In genomic region chr10:45471531-45472310, GRCh38 we compare ENCODE assay signal across 16 cellular contexts.
DNase-seq lines count a peak whose midpoint lies in the region; ATAC-seq, FAIRE-seq and TF ChIP-seq lines count a peak whose summit lies in the region.
"Had no signal": no experiment of that assay in that cellular context is flagged by ENCODE, and none has a peak within 500 bp of the region (broad histone marks: within the 10 kb centered on the region; RNA-seq: fewer than 3 reads in every experiment).

No MANE protein-coding gene starts in this region.

- peaks cover 7% of the 10 kb centered on the region; the same call in 1 of the 2 replicates for H3K79me1 ChIP-seq in H1 (ENCODE audit: low read depth, low read length)

- no peak overlapping the region for H2AFZ ChIP-seq in H1 (ENCODE audit: low read length)

- no peaks in the 10 kb centered on the region for H3K9me3 ChIP-seq in H1 (ENCODE audit: insufficient read depth in 2 of 2, low read depth in 1 of 2, low read length in 1 of 2)

- H2BK5ac ChIP-seq in H1 (ENCODE audit: low read depth, low read length) = no peak overlapping the region

- H3K14ac ChIP-seq in H1 (ENCODE audit: insufficient read length) = no peak overlapping the region

- TF ChIP-seq RAD21 in H1 (IDR thresholded peaks at IDR 0.05 in 1 of 2, conservative IDR thresholded peaks at IDR 0.05 in 1 of 2; ENCODE audit: low read depth in 2 of 2, low read length in 2 of 2) = 0 out of 4 replicates have a peak, but pooled peaks of 1 of the 2 experiments have one; percentile 1

- no peak for TF ChIP-seq CTCF in H1 (IDR thresholded peaks at IDR 0.05; ENCODE audit: control extremely low read depth in 1 of 3, insufficient read depth in 1 of 3, low read depth in 1 of 3, low read length in 3 of 3)

- DNase-seq in activated naive CD4-positive, alpha-beta T cell treated with anti-CD3 and anti-CD28 coated beads, Interleukin-2, amount 50 U/mL, for 72 hours (ENCODE audit: low spot score in 2 of 2) = no peak
- DNase-seq in H1 (ENCODE audit: low read depth in 1 of 2, low spot score in 2 of 2) (peak in 1 of 2 experiments; percentile 54), memory B cell (ENCODE audit: low spot score in 2 of 2) (no peak), D341Med (ENCODE audit: low spot score) (no peak), germinal center (ENCODE audit: low spot score) (no peak)
- DNase-seq in stimulated activated naive B cell treated with anti-CD40 and anti-IgM and Interleukin-4, amounts not matched to agents 10 μg/mL and 1 μg/mL and 100 μg/mL, for 72 hours = no peak
- DNase-seq: 8988T; NCI-H146; NCI-H510A; PC-3; stimulated activated CD4-positive, alpha-beta T cell treated with anti-CD3 and anti-CD28 coated beads, Interleukin-4, amount 100 ng/mL, for 4 hours had no signal

- H3K36me3 Mint-ChIP-seq in activated naive CD4-positive, alpha-beta T cell treated with anti-CD3 and anti-CD28 coated beads, Interleukin-2, amount 50 U/mL, for 24 hours = peaks cover 5% of the 10 kb centered on the region
- peaks cover 0 to 16% of the 10 kb centered on the region in 2 donors for H3K36me3 Mint-ChIP-seq in activated naive CD4-positive, alpha-beta T cell treated with anti-CD3 and anti-CD28 coated beads, Interleukin-2, amount 50 U/mL, for 72 hours
- H3K36me3 Mint-ChIP-seq in memory B cell = peaks cover 18% of the 10 kb centered on the region
- peaks cover 17 to 23% of the 10 kb centered on the region in 2 donors for H3K36me3 Mint-ChIP-seq in stimulated activated naive B cell treated with anti-CD40 and anti-IgM and Interleukin-4, amounts not matched to agents 10 μg/mL and 1 μg/mL and 100 μg/mL, for 72 hours

- peak; percentile 73 for FAIRE-seq in H1 (lab: Jason Lieb, UNC)
- FAIRE-seq: D721Med had no signal

- H3K23ac ChIP-seq in H1 (ENCODE audit: insufficient read length) = no peak overlapping the region

- H3K9ac ChIP-seq in H1 (replicated peaks in 1 of 4; ENCODE audit: extremely low read depth in 1 of 4, low read depth in 3 of 4, low read length in 3 of 4) = no peak overlapping the region

- H4K5ac ChIP-seq in H1 (ENCODE audit: insufficient read length, low read depth, low read length) = peak overlapping the region; percentile 45

- no peak overlapping the region for H2BK12ac ChIP-seq in H1 (ENCODE audit: low read depth, low read length)

- POLR2A ChIA-PET in H1 (lab: Charles Lee; ENCODE audit: partially characterized antibody) = no interaction called here

- peaks cover 0 to 15% of the 10 kb centered on the region in 2 experiments; a peak in 1 of 4 replicates for H3K79me2 ChIP-seq in H1 (ENCODE audit: control insufficient read depth in 1 of 2, insufficient read depth in 2 of 2, low read length in 2 of 2)

- no peak for TF ChIP-seq POLR2A in H1 (IDR thresholded peaks at IDR 0.05; ENCODE audit: control extremely low read depth in 1 of 2, low read depth in 2 of 2, low read length in 2 of 2)

- peak overlapping the region in 1 of 2 experiments; percentile 31; a peak in 1 of 4 replicates for H3K4me2 ChIP-seq in H1 (ENCODE audit: insufficient read depth in 1 of 2, low read depth in 2 of 2, low read length in 2 of 2)

- H3K4me3 Mint-ChIP-seq in activated naive CD4-positive, alpha-beta T cell treated with anti-CD3 and anti-CD28 coated beads, Interleukin-2, amount 50 U/mL, for 24 hours = no peak overlapping the region
- no peak overlapping the region for H3K4me3 Mint-ChIP-seq in memory B cell
- H3K4me3 Mint-ChIP-seq in stimulated activated naive B cell treated with anti-CD40 and anti-IgM and Interleukin-4, amounts not matched to agents 10 μg/mL and 1 μg/mL and 100 μg/mL, for 72 hours = no peak overlapping the region
- H3K4me3 Mint-ChIP-seq: stimulated activated naive CD8-positive, alpha-beta T cell treated with anti-CD3 and anti-CD28 coated beads, Interleukin-15, Interleukin-2, amounts not matched to agents 100 ng/mL and 50 ng/mL, for 24 hours had no signal

- H3K27me3 Mint-ChIP-seq in activated naive CD4-positive, alpha-beta T cell treated with anti-CD3 and anti-CD28 coated beads, Interleukin-2, amount 50 U/mL, for 24 hours = no peaks in the 10 kb centered on the region
- no peaks in the 10 kb centered on the region for H3K27me3 Mint-ChIP-seq in memory B cell
- no peaks in the 10 kb centered on the region for H3K27me3 Mint-ChIP-seq in stimulated activated naive B cell treated with anti-CD40 and anti-IgM and Interleukin-4, amounts not matched to agents 10 μg/mL and 1 μg/mL and 100 μg/mL, for 72 hours
- H3K27me3 Mint-ChIP-seq: stimulated activated naive CD8-positive, alpha-beta T cell treated with anti-CD3 and anti-CD28 coated beads, Interleukin-15, Interleukin-2, amounts not matched to agents 100 ng/mL and 50 ng/mL, for 24 hours had no signal

- H2BK20ac ChIP-seq in H1 (ENCODE audit: low read length) = no peak overlapping the region

- no peak overlapping the region for H4K8ac ChIP-seq in H1 (ENCODE audit: extremely low read depth, insufficient read depth, low read length)

- H3K36me3 ChIP-seq in H1 (ENCODE audit: control insufficient read depth in 2 of 4, insufficient read depth in 4 of 4, low read length in 3 of 4) = no peaks in the 10 kb centered on the region
- H3K36me3 ChIP-seq: right atrium auricular region had no signal

- no peak overlapping the region for H2BK15ac ChIP-seq in H1 (ENCODE audit: low read length)

- WGBS in H1 (ENCODE audit: extremely low coverage in 1 of 2, insufficient coverage in 1 of 2, insufficient read length in 1 of 2, insufficient replicate concordance in 2 of 2, low coverage in 1 of 2, low lambda C conversion rate in 2 of 2, missing lambda C conversion rate in 1 of 2), 2 experiments = 85% methylated on average over 8 of the region's 8 CpGs; no CpG with 5 or more reads in 1 of the 2 experiments

- H3K18ac ChIP-seq in H1 (ENCODE audit: extremely low read depth, low read length) = no peak overlapping the region; the same call in 1 of the 2 replicates

- H3K23me2 ChIP-seq in H1 (ENCODE audit: low read depth, low read length) = no peaks in the 10 kb centered on the region

- no peak overlapping the region for H4K91ac ChIP-seq in H1 (replicated peaks; ENCODE audit: insufficient read length, low read length)

- H3K56ac ChIP-seq in H1 (replicated peaks; ENCODE audit: insufficient read length, low read depth, low read length) = no peak overlapping the region

- peaks cover 2 to 9% (median 6%) of the 10 kb centered on the region in 4 experiments; a peak in 6 of 7 replicates for H3K4me1 ChIP-seq in H1 (replicated peaks in 1 of 4; ENCODE audit: control insufficient read depth in 3 of 4, insufficient read depth in 4 of 4, low read length in 3 of 4)

- no peak overlapping the region for H2AK5ac ChIP-seq in H1 (ENCODE audit: low read depth, low read length)

- no peaks in the 10 kb centered on the region for H4K20me1 ChIP-seq in H1 (replicated peaks in 1 of 2; ENCODE audit: control insufficient read depth in 1 of 2, insufficient read depth in 2 of 2, low read length in 2 of 2)

- peaks cover 32% of the 10 kb centered on the region for H3K4me1 Mint-ChIP-seq in activated naive CD4-positive, alpha-beta T cell treated with anti-CD3 and anti-CD28 coated beads, Interleukin-2, amount 50 U/mL, for 24 hours
- H3K4me1 Mint-ChIP-seq in memory B cell = peaks cover 37% of the 10 kb centered on the region
- peaks cover 34 to 43% of the 10 kb centered on the region in 2 donors for H3K4me1 Mint-ChIP-seq in stimulated activated naive B cell treated with anti-CD40 and anti-IgM and Interleukin-4, amounts not matched to agents 10 μg/mL and 1 μg/mL and 100 μg/mL, for 72 hours

- H3K27ac Mint-ChIP-seq in activated naive CD4-positive, alpha-beta T cell treated with anti-CD3 and anti-CD28 coated beads, Interleukin-2, amount 50 U/mL, for 24 hours = peak overlapping the region; percentile 23
- H3K27ac Mint-ChIP-seq in activated naive CD4-positive, alpha-beta T cell treated with anti-CD3 and anti-CD28 coated beads, Interleukin-2, amount 50 U/mL, for 72 hours = no peak overlapping the region
- H3K27ac Mint-ChIP-seq in memory B cell = peak overlapping the region; percentile 75
- peak overlapping the region; percentile 25 for H3K27ac Mint-ChIP-seq in stimulated activated naive B cell treated with anti-CD40 and anti-IgM and Interleukin-4, amounts not matched to agents 10 μg/mL and 1 μg/mL and 100 μg/mL, for 72 hours
- H3K27ac Mint-ChIP-seq: stimulated activated naive CD8-positive, alpha-beta T cell treated with anti-CD3 and anti-CD28 coated beads, Interleukin-15, Interleukin-2, amounts not matched to agents 100 ng/mL and 50 ng/mL, for 24 hours had no signal

- H3K4me3 ChIP-seq in H1 (ENCODE audit: extremely low read depth in 1 of 4, insufficient read depth in 2 of 4, low read depth in 3 of 4, low read length in 4 of 4) = no peak overlapping the region; a peak in 1 of 8 replicates
- H3K4me3 ChIP-seq: right atrium auricular region had no signal

- CTCF ChIA-PET in H1 (lab: Charles Lee; ENCODE audit: partially characterized antibody) = interaction anchor here (1.1 to 1.2 kb wide), 2 partner anchors 19 to 201 kb away, joined by 3 to 4 read pairs; partner anchors contain the start of gene ZFAND4

- H3K4ac ChIP-seq in H1 (replicated peaks; ENCODE audit: insufficient read length, low read depth, low read length) = no peak overlapping the region

- no peaks in the 10 kb centered on the region for H3K9me3 Mint-ChIP-seq in activated naive CD4-positive, alpha-beta T cell treated with anti-CD3 and anti-CD28 coated beads, Interleukin-2, amount 50 U/mL, for 24 hours
- H3K9me3 Mint-ChIP-seq in activated naive CD4-positive, alpha-beta T cell treated with anti-CD3 and anti-CD28 coated beads, Interleukin-2, amount 50 U/mL, for 72 hours = peaks cover 4 to 9% of the 10 kb centered on the region in 2 donors
- H3K9me3 Mint-ChIP-seq in memory B cell = peaks cover 5% of the 10 kb centered on the region
- peaks cover 0 to 5% of the 10 kb centered on the region in 2 donors for H3K9me3 Mint-ChIP-seq in stimulated activated naive B cell treated with anti-CD40 and anti-IgM and Interleukin-4, amounts not matched to agents 10 μg/mL and 1 μg/mL and 100 μg/mL, for 72 hours

- no peak for TF ChIP-seq EP300 in H1 (IDR thresholded peaks at IDR 0.05; ENCODE audit: borderline replicate concordance in 1 of 2, low read depth in 2 of 2, low read length in 2 of 2)

- H3K27ac ChIP-seq in H1 (ENCODE audit: low read depth, low read length) = no peak overlapping the region
- H3K27ac ChIP-seq: right atrium auricular region had no signal

- H3K27me3 ChIP-seq in H1 (replicated peaks in 1 of 4; ENCODE audit: control insufficient read depth in 3 of 4, extremely low read depth in 1 of 4, insufficient read depth in 3 of 4, low read length in 3 of 4) = no peaks in the 10 kb centered on the region
- H3K27me3 ChIP-seq: right atrium auricular region had no signal

- ATAC-seq in activated naive CD4-positive, alpha-beta T cell treated with anti-CD3 and anti-CD28 coated beads, Interleukin-2, amount 50 U/mL, for 72 hours = no peak
- ATAC-seq in memory B cell (ENCODE audit: low read depth) (no peak), GM19452 (IDR thresholded peaks at IDR 0.05; ENCODE audit: unreplicated experiment) (no peak)
- no peak for ATAC-seq in stimulated activated naive B cell treated with anti-CD40 and anti-IgM and Interleukin-4, amounts not matched to agents 10 μg/mL and 1 μg/mL and 100 μg/mL, for 72 hours (replicated peaks)

- H2BK120ac ChIP-seq in H1 (replicated peaks; ENCODE audit: low read depth, low read length) = no peak overlapping the region

TF ChIP-seq in H1, 55 proteins besides CTCF, POLR2A, EP300 and RAD21 (continues in another document):
- TF ChIP-seq PHF8 (conservative IDR thresholded peaks at IDR 0.05; ENCODE audit: low read depth, low read length) = no peak
- no peak for TF ChIP-seq JUN (IDR thresholded peaks at IDR 0.05; ENCODE audit: low read depth, low read length)

Comparison
In these comparisons a context has a peak if more than half of its experiments do, and no peak if none do; other contexts are left out.
1. H3K27ac Mint-ChIP-seq: peak in activated naive CD4-positive, alpha-beta T cell treated with anti-CD3 and anti-CD28 coated beads, Interleukin-2, amount 50 U/mL, for 24 hours (single experiment), memory B cell (single experiment) and stimulated activated naive B cell treated with anti-CD40 and anti-IgM and Interleukin-4, amounts not matched to agents 10 μg/mL and 1 μg/mL and 100 μg/mL, for 72 hours (single experiment); none in activated naive CD4-positive, alpha-beta T cell treated with anti-CD3 and anti-CD28 coated beads, Interleukin-2, amount 50 U/mL, for 72 hours (0 of 2).